Comparison of ENCODE assay signal across 8 cellular contexts in genomic region chr22:38172489-38173155, GRCh38. TPM values are rescaled to one million over a fixed set of nuclear protein-coding genes. Genes with fewer than 3 reads are reported as not detected.
A peak's percentile ranks its signal among the peaks of the same experiment; 100 is the strongest.
DNase-seq lines count a peak whose midpoint lies in the region; ATAC-seq and TF ChIP-seq lines count a peak whose summit lies in the region.

No MANE protein-coding gene starts in this region.

- peaks cover 30 to 48% (median 40%) of the 10 kb centered on the region in 7 donors for H3K4me1 Mint-ChIP-seq in naive thymus-derived CD4-positive, alpha-beta T cell
- H3K4me1 Mint-ChIP-seq in activated CD4-positive, alpha-beta T cell treated with anti-CD3 and anti-CD28 coated beads for 36 hours, result peaks cover 14% of the 10 kb centered on the region

- peak; percentile 69 for ATAC-seq in naive thymus-derived CD4-positive, alpha-beta T cell
- ATAC-seq in HG03460 (IDR thresholded peaks at IDR 0.05; ENCODE audit: unreplicated experiment) (no peak), GM21423 (IDR thresholded peaks at IDR 0.05; ENCODE audit: unreplicated experiment) (no peak)
- ATAC-seq in activated CD4-positive, alpha-beta T cell treated with anti-CD3 and anti-CD28 coated beads for 36 hours, result no peak

- peak overlapping the region in 3 of 9 donors; percentile 21 to 72 (median 58) for H3K27ac Mint-ChIP-seq in naive thymus-derived CD4-positive, alpha-beta T cell
- no peak overlapping the region for H3K27ac Mint-ChIP-seq in activated CD4-positive, alpha-beta T cell treated with anti-CD3 and anti-CD28 coated beads for 36 hours

- no peaks in the 10 kb centered on the region for H3K27me3 Mint-ChIP-seq in naive thymus-derived CD4-positive, alpha-beta T cell
- no peaks in the 10 kb centered on the region for H3K27me3 Mint-ChIP-seq in activated CD4-positive, alpha-beta T cell treated with anti-CD3 and anti-CD28 coated beads for 36 hours

- TF ChIP-seq CTCF in AG04450 (IDR thresholded peaks at IDR 0.05; ENCODE audit: low read depth, low read length), result no peak
- no peak for TF ChIP-seq CTCF in cardiac fibroblast (IDR thresholded peaks at IDR 0.05; ENCODE audit: low read depth, low read length)

- DNase-seq in AG04450 (ENCODE audit: low read depth, low spot score) (no peak), cardiac fibroblast (ENCODE audit: low read depth in 2 of 2) (peak; percentile 71 to 76), H7 (no peak)
- no peak for DNase-seq in naive thymus-derived CD4-positive, alpha-beta T cell
- no peak for DNase-seq in activated CD4-positive, alpha-beta T cell treated with anti-CD3 and anti-CD28 coated beads for 36 hours

- H3K36me3 ChIP-seq in naive thymus-derived CD4-positive, alpha-beta T cell (ENCODE audit: control insufficient read depth in 2 of 3, insufficient read depth in 3 of 3, low read length in 3 of 3), result peaks cover 0 to 22% (median 0%) of the 10 kb centered on the region in 3 experiments
- no peaks in the 10 kb centered on the region for H3K36me3 ChIP-seq in H7 (replicated peaks; ENCODE audit: control insufficient read depth, insufficient read depth, low read length)

- no peak overlapping the region for H3K4me3 ChIP-seq in AG04450 (ENCODE audit: low read depth, low read length)
- no peak overlapping the region for H3K4me3 ChIP-seq in cardiac fibroblast (replicated peaks in 1 of 2; ENCODE audit: low read depth in 2 of 2, low read length in 2 of 2)
- no peak overlapping the region for H3K4me3 ChIP-seq in naive thymus-derived CD4-positive, alpha-beta T cell (ENCODE audit: low read length)
- no peak overlapping the region for H3K4me3 ChIP-seq in H7 (ENCODE audit: insufficient read depth, low read depth, low read length)

- no peaks in the 10 kb centered on the region for H3K9me3 Mint-ChIP-seq in naive thymus-derived CD4-positive, alpha-beta T cell
- no peaks in the 10 kb centered on the region for H3K9me3 Mint-ChIP-seq in activated CD4-positive, alpha-beta T cell treated with anti-CD3 and anti-CD28 coated beads for 36 hours (ENCODE audit: low read depth)

- H3K27me3 ChIP-seq in AG04450 (ENCODE audit: control insufficient read depth, insufficient read depth, low read length) (no peaks in the 10 kb centered on the region), H7 (ENCODE audit: control insufficient read depth, insufficient read depth, low read length) (no peaks in the 10 kb centered on the region)
- no peaks in the 10 kb centered on the region for H3K27me3 ChIP-seq in naive thymus-derived CD4-positive, alpha-beta T cell (ENCODE audit: control insufficient read depth in 2 of 2, insufficient read depth in 2 of 2, low read length in 2 of 2)

- POLR2A ChIA-PET in AG04450 (lab: Yijun Ruan, JAX), result interaction anchor here (0.6 kb wide), 1 partner anchor 27 kb away, joined by 5 read pairs; no protein-coding TSS in a partner anchor
- POLR2A ChIA-PET in naive thymus-derived CD4-positive, alpha-beta T cell (lab: Charles Lee), result no interaction called here
- POLR2A ChIA-PET in activated CD4-positive, alpha-beta T cell treated with anti-CD3 and anti-CD28 coated beads for 36 hours (lab: Charles Lee), result interaction anchor here (0.6 kb wide), 1 partner anchor 20 kb away, joined by 3 read pairs; no protein-coding TSS in a partner anchor

- peak overlapping the region; percentile 21 for H3K27ac ChIP-seq in AG04450 (ENCODE audit: low read depth, low read length)
- H3K27ac ChIP-seq in naive thymus-derived CD4-positive, alpha-beta T cell (ENCODE audit: low read depth, low read length), result no peak overlapping the region

- H3K4me1 ChIP-seq in naive thymus-derived CD4-positive, alpha-beta T cell (ENCODE audit: control insufficient read depth in 2 of 2, insufficient read depth in 2 of 2, low read length in 2 of 2), result peaks cover 18 to 26% of the 10 kb centered on the region in 2 donors

- intact Hi-C loops in naive thymus-derived CD4-positive, alpha-beta T cell (cut with micrococcal nuclease), result no loop called here
- intact Hi-C loops in activated CD4-positive, alpha-beta T cell treated with anti-CD3 and anti-CD28 coated beads for 36 hours (cut with DNase I, micrococcal nuclease), result no loop called here

- CTCF ChIA-PET in AG04450 (lab: Charles Lee), result no interaction called here
- CTCF ChIA-PET in naive thymus-derived CD4-positive, alpha-beta T cell (lab: Charles Lee), result no interaction called here
- CTCF ChIA-PET in activated CD4-positive, alpha-beta T cell treated with anti-CD3 and anti-CD28 coated beads for 36 hours (lab: Charles Lee), result interaction anchor here (1.5 kb wide), 1 partner anchor 9 kb away, joined by 3 read pairs; the partner anchor contains the start of gene PLA2G6

- no peaks in the 10 kb centered on the region for H3K9me3 ChIP-seq in AG04450 (ENCODE audit: control insufficient read depth, insufficient read depth, low read length)
- no peaks in the 10 kb centered on the region for H3K9me3 ChIP-seq in naive thymus-derived CD4-positive, alpha-beta T cell (ENCODE audit: control insufficient read depth in 2 of 3, low read length in 3 of 3)

- peaks cover 4 to 27% (median 8%) of the 10 kb centered on the region in 5 donors for H3K36me3 Mint-ChIP-seq in naive thymus-derived CD4-positive, alpha-beta T cell
- peaks cover 4% of the 10 kb centered on the region for H3K36me3 Mint-ChIP-seq in activated CD4-positive, alpha-beta T cell treated with anti-CD3 and anti-CD28 coated beads for 36 hours (ENCODE audit: low read depth)

- peak overlapping the region in 3 of 10 donors; percentile 33 to 43 (median 42) for H3K4me3 Mint-ChIP-seq in naive thymus-derived CD4-positive, alpha-beta T cell
- no peak overlapping the region for H3K4me3 Mint-ChIP-seq in activated CD4-positive, alpha-beta T cell treated with anti-CD3 and anti-CD28 coated beads for 36 hours

TF ChIP-seq in PFSK-1, 5 proteins besides CTCF, POLR2A, EP300 and RAD21:
- TF ChIP-seq FOXP2 (optimal IDR thresholded peaks at IDR 0.05; ENCODE audit: borderline replicate concordance, extremely low read depth, extremely low read length, insufficient read depth) (peak; percentile 53), POLR2AphosphoS5 (IDR thresholded peaks at IDR 0.05; ENCODE audit: low read depth, low read length) (no peak)

RNA-seq across cellular contexts. Expression of gene PLA2G6, which starts 9.0 kb away (rescaled TPM):
- polyA plus RNA-seq in AG04450 (2011; rRNA removed), result 5.0 and 7.8 TPM in 2 replicates
- 18.2 and 20.5 TPM in 2 replicates for polyA minus RNA-seq in AG04450 (2011; rRNA and poly(A)+ RNA removed)
- 11.2 TPM for polyA plus RNA-seq in PFSK-1 (2012; ENCODE audit: insufficient read length, low read depth)
- total RNA-seq in naive thymus-derived CD4-positive, alpha-beta T cell, result 100 to 1,000 TPM in 3 of 5 experiments, 10 to 100 TPM in 2; 66.5 to 252 (median 105) TPM
- 1 to 10 TPM; 4.8 to 8.3 TPM for polyA plus RNA-seq in naive thymus-derived CD4-positive, alpha-beta T cell
- total RNA-seq in H7 (2014; rRNA removed; shearing (Covaris generic)), result 23.4 and 49.6 TPM in 2 replicates
- 10 to 100 TPM; 54.0 to 57.3 TPM for total RNA-seq in activated CD4-positive, alpha-beta T cell treated with anti-CD3 and anti-CD28 coated beads for 36 hours

RNA-seq across cellular contexts. Expression of gene MAFF, which starts 29.2 kb away (rescaled TPM):
- polyA plus RNA-seq in AG04450 (2011; rRNA removed), result 8.3 and 12.2 TPM in 2 replicates
- polyA minus RNA-seq in AG04450 (2011; rRNA and poly(A)+ RNA removed), result 5.2 and 5.3 TPM in 2 replicates
- polyA plus RNA-seq in PFSK-1 (2012; ENCODE audit: insufficient read length, low read depth), result 145 TPM
- total RNA-seq in naive thymus-derived CD4-positive, alpha-beta T cell, result 10 to 100 TPM in 2 of 5 experiments, 1 to 10 TPM in 3; 4.8 to 72.6 (median 5.5) TPM
- polyA plus RNA-seq in naive thymus-derived CD4-positive, alpha-beta T cell, result 1 to 10 TPM; 1.6 to 2.3 TPM
- 2.6 and 5.3 TPM in 2 replicates for total RNA-seq in H7 (2014; rRNA removed; shearing (Covaris generic))
- 1 to 10 TPM; 8.3 to 9.4 TPM for total RNA-seq in activated CD4-positive, alpha-beta T cell treated with anti-CD3 and anti-CD28 coated beads for 36 hours

Comparison
In these comparisons a context has a peak if more than half of its experiments do, and no peak if none do; other contexts are left out.
1. DNase-seq: peak in cardiac fibroblast (2 of 2); none in AG04450 (single experiment), naive thymus-derived CD4-positive, alpha-beta T cell (0 of 9), H7 (single experiment) and activated CD4-positive, alpha-beta T cell treated with anti-CD3 and anti-CD28 coated beads for 36 hours (single experiment).